Comparison of ENCODE assay signal across 17 cellular contexts in the genomic region with DNA sequence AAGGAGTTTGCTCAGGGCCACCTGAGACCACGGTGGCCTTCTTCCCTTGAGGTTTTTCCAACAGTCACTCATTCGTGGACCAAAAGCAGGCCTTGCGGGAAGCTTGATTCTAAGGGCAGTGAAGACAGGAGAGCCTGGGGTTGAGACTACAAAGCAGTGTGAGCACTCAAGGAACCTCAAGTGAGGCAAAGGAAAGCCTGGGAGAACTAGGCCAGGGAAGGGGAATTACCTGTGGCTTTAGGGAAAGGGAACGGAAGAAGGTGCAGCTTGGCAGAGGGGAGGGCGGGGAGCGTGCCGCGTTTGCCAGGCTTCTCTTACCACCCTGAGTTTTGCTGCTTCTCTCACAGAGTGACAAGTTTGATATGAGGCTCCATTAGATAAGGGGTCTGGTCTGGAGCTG.
"Had no signal": no experiment of that assay in that cellular context is flagged by ENCODE, and none has a peak within 500 bp of the region (broad histone marks: within the 10 kb centered on the region; RNA-seq: fewer than 3 reads in every experiment).

No MANE protein-coding gene starts in this region.

- ATAC-seq: body of pancreas, esophagus mucosa, left colon, pancreas had no signal

- H3K27ac Mint-ChIP-seq: activated T-helper 1 cell treated with anti-CD3 and anti-CD28 coated beads, Interleukin-12 subunit alpha, Interleukin-12 subunit beta, Interleukin-2, Interleukin-4 antibody, amounts not matched to agents 30 ng/mL and 10 ng/mL and 1 ng/mL, durations not matched to agents 14 hours and 24 hours and 36 hours; type B pancreatic cell had no signal

- H3K27me3 Mint-ChIP-seq: type B pancreatic cell had no signal

- DNase-seq: activated CD4-positive, alpha-beta T cell treated with anti-CD3 and anti-CD28 coated beads, Interleukin-2, amount 50 U/mL, for 48 hours; activated CD4-positive, CD25-positive, alpha-beta regulatory T cell treated with anti-CD3 and anti-CD28 coated beads, Interleukin-2, amount 50 U/mL, for 72 hours; activated CD8-positive, alpha-beta memory T cell treated with anti-CD3 and anti-CD28 coated beads, Interleukin-2, amount 50 U/mL, for 4 hours; activated naive CD4-positive, alpha-beta T cell; amygdala; body of pancreas; caudate nucleus; colonic mucosa; left colon; pancreas; stimulated activated CD4-positive, alpha-beta T cell treated with anti-CD3 and anti-CD28 coated beads, Interleukin-2, amount 100 ng/mL, for 48 hours; stimulated activated naive CD4-positive, alpha-beta T cell treated with Interleukin-2 at 50 U/mL for 16 hours; SW 1271; T-helper 9 cell had no signal

- H3K9me3 Mint-ChIP-seq: activated T-helper 1 cell treated with anti-CD3 and anti-CD28 coated beads, Interleukin-12 subunit alpha, Interleukin-12 subunit beta, Interleukin-2, Interleukin-4 antibody, amounts not matched to agents 30 ng/mL and 10 ng/mL and 1 ng/mL, durations not matched to agents 14 hours and 24 hours and 36 hours; type B pancreatic cell had no signal

- H3K4me3 Mint-ChIP-seq: activated T-helper 1 cell treated with anti-CD3 and anti-CD28 coated beads, Interleukin-12 subunit alpha, Interleukin-12 subunit beta, Interleukin-2, Interleukin-4 antibody, amounts not matched to agents 30 ng/mL and 10 ng/mL and 1 ng/mL, durations not matched to agents 14 hours and 24 hours and 36 hours; type B pancreatic cell had no signal
